18 cellular contexts compared by ENCODE assay signal in the genomic region with DNA sequence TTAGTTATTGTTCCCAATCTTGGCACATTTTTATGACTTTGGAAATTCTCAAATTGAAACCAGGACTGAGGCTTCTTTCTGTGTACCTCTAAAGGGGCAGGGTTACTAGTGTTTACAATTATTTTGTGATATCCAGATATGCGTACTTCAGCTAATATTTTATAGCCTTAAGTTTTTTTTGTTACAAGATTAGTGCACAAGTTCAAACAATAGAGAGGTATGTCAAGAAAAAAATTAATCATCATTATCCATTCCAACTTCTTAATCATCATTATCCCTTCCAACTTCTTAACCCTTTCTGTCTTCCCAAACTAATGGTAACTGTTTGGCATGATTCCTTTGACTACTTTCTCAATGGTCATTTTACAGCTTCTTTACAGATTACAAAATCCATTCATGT.
DNase-seq lines count a peak whose midpoint lies in the region; ATAC-seq and TF ChIP-seq lines count a peak whose summit lies in the region.
"Had no signal": no experiment of that assay in that cellular context is flagged by ENCODE, and none has a peak within 500 bp of the region (broad histone marks: within the 10 kb centered on the region; RNA-seq: fewer than 3 reads in every experiment).

No MANE protein-coding gene starts in this region.

- DNase-seq in left ventricle myocardium inferior (no peak), right atrium auricular region (ENCODE audit: low spot score) (no peak), mesenchymal stem cell (no peak), vagina (ENCODE audit: extremely low spot score in 2 of 2) (no peak), NCI-H2029 (lab: John Stamatoyannopoulos, UW) (no peak), posterior cingulate gyrus (no peak), HuH-7 (ENCODE audit: low spot score) (no peak)
- DNase-seq: BE2C; CD4-positive, CD25-positive, alpha-beta regulatory T cell; COR-L47; NCI-H187; NCI-H226; NCI-H524; NCI-H82; SJCRH30 had no signal

- H2AK5ac ChIP-seq in mesenchymal stem cell (ENCODE audit: low read length, severe bottlenecking): no peak overlapping the region

- H3K23ac ChIP-seq in mesenchymal stem cell (ENCODE audit: low read length in 2 of 2): no peak overlapping the region

- no CpG with 5 or more reads among the region's 1 CpG for WGBS in mesenchymal stem cell

- intact Hi-C loops in left ventricle myocardium inferior (cut with micrococcal nuclease) (loop anchor here (10.0 kb wide), 1 partner anchor 207 kb away; no protein-coding TSS in a partner anchor), vagina (cut with DNase I) (loop anchor here (10.0 kb wide), 1 partner anchor 247 kb away; no protein-coding TSS in a partner anchor), posterior cingulate gyrus (cut with DNase I) (no loop called here)

- H3K4ac ChIP-seq in mesenchymal stem cell (ENCODE audit: low read depth in 1 of 2, low read length in 2 of 2): no peak overlapping the region

- H3K27me3 ChIP-seq in left ventricle myocardium inferior (ENCODE audit: low read depth): no peaks in the 10 kb centered on the region
- H3K27me3 ChIP-seq in right atrium auricular region: no peaks in the 10 kb centered on the region
- H3K27me3 ChIP-seq in mesenchymal stem cell (ENCODE audit: control insufficient read depth in 1 of 2, insufficient read depth in 1 of 2, low read length in 2 of 2): no peaks in the 10 kb centered on the region
- H3K27me3 ChIP-seq in vagina: no peaks in the 10 kb centered on the region
- H3K27me3 ChIP-seq: BE2C, SJCRH30 had no signal

- H3K36me3 ChIP-seq in left ventricle myocardium inferior (no peaks in the 10 kb centered on the region), right atrium auricular region (no peaks in the 10 kb centered on the region), mesenchymal stem cell (ENCODE audit: control insufficient read depth in 1 of 2, insufficient read depth in 2 of 2, low read depth in 1 of 2, low read length in 2 of 2) (peaks cover 0 to 2% of the 10 kb centered on the region in 2 experiments), vagina (no peaks in the 10 kb centered on the region)
- H3K36me3 ChIP-seq: BE2C had no signal

- H2BK12ac ChIP-seq in mesenchymal stem cell (ENCODE audit: low read length in 2 of 2): no peak overlapping the region

- peak; percentile 31 for ATAC-seq in esophagus mucosa
- ATAC-seq: HCT116, K562 had no signal

- H3K79me1 ChIP-seq in mesenchymal stem cell (replicated peaks; ENCODE audit: low read length, poor library complexity, severe bottlenecking): no peaks in the 10 kb centered on the region

- H4K91ac ChIP-seq in mesenchymal stem cell (ENCODE audit: low read length): no peak overlapping the region

- H3K9me3 ChIP-seq in left ventricle myocardium inferior (replicated peaks) (no peaks in the 10 kb centered on the region), right atrium auricular region (no peaks in the 10 kb centered on the region), mesenchymal stem cell (ENCODE audit: control insufficient read depth, low read length) (no peaks in the 10 kb centered on the region), vagina (no peaks in the 10 kb centered on the region)
- H3K9me3 ChIP-seq: BE2C, SJCRH30 had no signal

- peak overlapping the region; percentile 99 for H3K9ac ChIP-seq in mesenchymal stem cell (ENCODE audit: low read length)

- peak overlapping the region; percentile 81 for H3K27ac ChIP-seq in left ventricle myocardium inferior (replicated peaks)
- peak overlapping the region in 1 of 2 donors; percentile 81 for H3K27ac ChIP-seq in right atrium auricular region
- H3K27ac ChIP-seq in mesenchymal stem cell (ENCODE audit: low read length, poor library complexity, severe bottlenecking): no peak overlapping the region
- H3K27ac ChIP-seq in vagina: peak overlapping the region; percentile 94
- H3K27ac ChIP-seq: SJCRH30 had no signal

- H2BK15ac ChIP-seq in mesenchymal stem cell (ENCODE audit: low read depth, poor library complexity, severe bottlenecking): no peak overlapping the region

- TF ChIP-seq POLR2A in vagina (IDR thresholded peaks at IDR 0.05): no peak

- H3K18ac ChIP-seq in mesenchymal stem cell (ENCODE audit: low read depth in 1 of 2, low read length in 2 of 2): no peak overlapping the region

- no peak overlapping the region for H3K4me3 ChIP-seq in left ventricle myocardium inferior
- H3K4me3 ChIP-seq in right atrium auricular region: no peak overlapping the region
- H3K4me3 ChIP-seq in mesenchymal stem cell (ENCODE audit: insufficient read depth in 1 of 2, low read depth in 1 of 2, low read length in 2 of 2): no peak overlapping the region
- no peak overlapping the region for H3K4me3 ChIP-seq in vagina
- H3K4me3 ChIP-seq: K562, SJCRH30 had no signal

- no peak overlapping the region for H3K14ac ChIP-seq in mesenchymal stem cell (ENCODE audit: low read length in 2 of 2)

- no peak for TF ChIP-seq CTCF in left ventricle myocardium inferior (IDR thresholded peaks at IDR 0.05; ENCODE audit: borderline replicate concordance)
- no peak for TF ChIP-seq CTCF in right atrium auricular region (IDR thresholded peaks at IDR 0.05)
- no peak for TF ChIP-seq CTCF in vagina (IDR thresholded peaks at IDR 0.05)

- H4K8ac ChIP-seq in mesenchymal stem cell (ENCODE audit: low read length): no peak overlapping the region

- H2AFZ ChIP-seq in mesenchymal stem cell (ENCODE audit: low read depth, low read length): no peak overlapping the region

- H3K4me1 ChIP-seq in left ventricle myocardium inferior (peaks cover 10% of the 10 kb centered on the region), right atrium auricular region (peaks cover 0 to 9% of the 10 kb centered on the region in 2 donors), mesenchymal stem cell (ENCODE audit: control insufficient read depth, insufficient read depth, low read depth, low read length) (no peaks in the 10 kb centered on the region), vagina (peaks cover 8% of the 10 kb centered on the region)

- no peak overlapping the region for H2BK120ac ChIP-seq in mesenchymal stem cell (ENCODE audit: low read depth, low read length)

- no peak overlapping the region for H3K4me2 ChIP-seq in mesenchymal stem cell (ENCODE audit: low read length, poor library complexity, severe bottlenecking)

- H2BK5ac ChIP-seq in mesenchymal stem cell (ENCODE audit: low read depth, low read length, poor library complexity, severe bottlenecking): no peak overlapping the region
